ENCODE assay signal across 21 cellular contexts in genomic region chr11:71397328-71397860, GRCh38. TPM values are rescaled to one million over a fixed set of nuclear protein-coding genes. Genes with fewer than 3 reads are reported as not detected.
A peak's percentile ranks its signal among the peaks of the same experiment; 100 is the strongest.
DNase-seq lines count a peak whose midpoint lies in the region; ATAC-seq and TF ChIP-seq lines count a peak whose summit lies in the region.
"Had no signal": no experiment of that assay in that cellular context is flagged by ENCODE, and none has a peak within 500 bp of the region (broad histone marks: within the 10 kb centered on the region; RNA-seq: fewer than 3 reads in every experiment).

No MANE protein-coding gene starts in this region.

- H3K27me3 ChIP-seq in BLaER1, result no peaks in the 10 kb centered on the region
- H3K27me3 ChIP-seq in hepatocyte, result peaks cover 7% of the 10 kb centered on the region
- H3K27me3 ChIP-seq in esophagus squamous epithelium, result peaks cover 0 to 50% (median 0%) of the 10 kb centered on the region in 4 donors

- H3K27ac ChIP-seq in BLaER1 (peak overlapping the region; percentile 21; the same call in 1 of the 2 replicates), hepatocyte (no peak overlapping the region), esophagus squamous epithelium (no peak overlapping the region)
- H3K27ac ChIP-seq: C4-2B, RWPE1 had no signal

- H3K4me1 ChIP-seq in BLaER1, result peaks cover 26% of the 10 kb centered on the region
- no peaks in the 10 kb centered on the region for H3K4me1 ChIP-seq in hepatocyte (ENCODE audit: insufficient read depth)
- H3K4me1 ChIP-seq in esophagus squamous epithelium, result peaks cover 0 to 2% (median 0%) of the 10 kb centered on the region in 3 donors

- DNase-seq in COR-L47 (lab: John Stamatoyannopoulos, UW) (peak; percentile 83), NCI-H1694 (lab: John Stamatoyannopoulos, UW) (peak; percentile 14), NCI-H69 (lab: John Stamatoyannopoulos, UW) (peak; percentile 93), hepatocyte (ENCODE audit: low spot score) (no peak), DMS114 treated with DMSO at 0.1 percent for 48 hours (lab: John Stamatoyannopoulos, UW; ENCODE audit: unreplicated experiment) (no peak), esophagus squamous epithelium (lab: John Stamatoyannopoulos, UW) (no peak), sciatic nerve (ENCODE audit: low spot score) (no peak)
- DNase-seq: DMS153, GDM1, H9, MM.1S, NCI-H1105, NCI-H2029, NCI-H526 treated with DMSO at 0.1 percent for 48 hours, SIG-M5, T-helper 1 cell, T-helper 9 cell had no signal

- no peak for ATAC-seq in sciatic nerve
- ATAC-seq: SK-N-SH treated with all-trans-retinoic acid at 6 μM for 48 hours had no signal

- no peaks in the 10 kb centered on the region for H3K79me2 ChIP-seq in hepatocyte

- no peaks in the 10 kb centered on the region for H4K20me1 ChIP-seq in BLaER1
- H4K20me1 ChIP-seq in hepatocyte (ENCODE audit: insufficient read depth, poor library complexity, severe bottlenecking), result no peaks in the 10 kb centered on the region

- intact Hi-C loops in esophagus squamous epithelium (cut with DNase I) (no loop called here), sciatic nerve (cut with DNase I) (no loop called here)

- no peak for TF ChIP-seq CTCF in hepatocyte (IDR thresholded peaks at IDR 0.05; ENCODE audit: poor library complexity)
- no peak for TF ChIP-seq CTCF in esophagus squamous epithelium (IDR thresholded peaks at IDR 0.05)

- H3K9me3 ChIP-seq in BLaER1 (no peaks in the 10 kb centered on the region), hepatocyte (ENCODE audit: low read depth) (no peaks in the 10 kb centered on the region), esophagus squamous epithelium (no peaks in the 10 kb centered on the region)

- H3K4me2 ChIP-seq in BLaER1, result peak overlapping the region; percentile 59
- no peak overlapping the region for H3K4me2 ChIP-seq in hepatocyte

- H3K9ac ChIP-seq in BLaER1, result no peak overlapping the region

- 96% methylated on average over 10 of the region's 10 CpGs for WGBS in hepatocyte (ENCODE audit: low lambda C conversion rate, missing lambda C conversion rate)
- WGBS in esophagus squamous epithelium, 2 donors, result 100% methylated on average over 1 of the region's 10 CpGs; no CpG with 5 or more reads in 1 of the 2 donors

- H3K4me3 ChIP-seq in BLaER1 (no peak overlapping the region), hepatocyte (no peak overlapping the region), esophagus squamous epithelium (no peak overlapping the region)

- H2AFZ ChIP-seq in hepatocyte, result no peak overlapping the region

- H3K36me3 ChIP-seq in BLaER1 (no peaks in the 10 kb centered on the region), hepatocyte (replicated peaks; ENCODE audit: insufficient read depth, low read depth) (no peaks in the 10 kb centered on the region), esophagus squamous epithelium (no peaks in the 10 kb centered on the region)

- no peaks in the 10 kb centered on the region for H3K9me2 ChIP-seq in hepatocyte (replicated peaks; ENCODE audit: insufficient read depth)

- TF ChIP-seq POLR2A in esophagus squamous epithelium (IDR thresholded peaks at IDR 0.05), result no peak

RNA-seq across cellular contexts. Expression of gene DHCR7, which starts 50.8 kb away (rescaled TPM):
- total RNA-seq in hepatocyte, result 140 and 159 TPM in 2 replicates
- 267 and 303 TPM in 2 replicates for polyA plus RNA-seq in hepatocyte
- total RNA-seq in esophagus squamous epithelium, result 10 to 100 TPM; 22.5 to 86.1 (median 36.5) TPM
- total RNA-seq in sciatic nerve, result 49.8 TPM

RNA-seq across cellular contexts. Expression of gene NADSYN1, which starts 55.6 kb away (rescaled TPM):
- total RNA-seq in hepatocyte (42.0 and 49.1 TPM in 2 replicates), esophagus squamous epithelium (10 to 100 TPM; 62.0 to 81.3 (median 71.7) TPM), sciatic nerve (85.2 TPM)
- 43.7 and 68.7 TPM in 2 replicates for polyA plus RNA-seq in hepatocyte

Comparison
In these comparisons a context has a peak if more than half of its experiments do, and no peak if none do; other contexts are left out.
1. DNase-seq: peak in COR-L47 (single experiment), NCI-H1694 (single experiment) and NCI-H69 (single experiment); none in hepatocyte (single experiment), DMS114 treated with DMSO at 0.1 percent for 48 hours (single experiment), esophagus squamous epithelium (single experiment) and sciatic nerve (single experiment).